19 cellular contexts compared by ENCODE assay signal in the genomic region with DNA sequence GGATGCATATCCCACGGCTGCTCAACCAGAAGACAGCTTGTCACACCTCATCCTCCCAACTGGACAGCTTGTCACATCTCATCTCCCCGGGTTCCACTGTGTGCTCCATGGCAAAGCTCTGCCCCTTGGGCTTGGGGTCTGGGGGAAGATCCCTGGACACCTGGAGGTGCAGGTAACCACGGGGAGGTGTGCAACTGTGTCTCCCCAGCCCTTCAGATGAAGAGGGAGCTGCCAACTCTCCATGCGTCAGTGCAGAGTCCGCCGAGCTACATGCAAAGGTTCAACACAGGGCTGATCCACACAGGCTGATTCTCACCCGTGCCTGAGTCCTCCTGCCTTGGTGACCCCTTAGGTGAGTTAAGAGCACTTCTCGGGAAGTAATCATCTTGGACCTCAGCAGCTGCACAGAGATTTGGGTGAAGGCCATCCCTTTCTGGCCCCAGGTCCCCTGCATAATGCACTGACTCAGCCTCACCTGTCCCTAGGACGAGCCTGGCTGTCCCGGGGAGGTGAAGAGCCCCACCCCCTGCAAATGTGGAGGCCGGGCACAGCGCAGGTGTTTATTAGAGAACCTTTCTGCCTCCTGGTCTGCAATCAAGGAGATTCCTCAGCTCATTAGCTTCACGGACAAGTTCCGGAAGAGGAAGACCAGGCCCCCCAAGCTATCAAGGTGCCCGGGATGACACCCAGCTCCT.
DNase-seq lines count a peak whose midpoint lies in the region; ATAC-seq and TF ChIP-seq lines count a peak whose summit lies in the region.
"Had no signal": no experiment of that assay in that cellular context is flagged by ENCODE, and none has a peak within 500 bp of the region (broad histone marks: within the 10 kb centered on the region; RNA-seq: fewer than 3 reads in every experiment).

No MANE protein-coding gene starts in this region.

- no peak overlapping the region for H3K27ac ChIP-seq in foreskin keratinocyte
- H3K27ac ChIP-seq: SJCRH30 had no signal

- no peaks in the 10 kb centered on the region for H3K4me1 ChIP-seq in foreskin keratinocyte

- H3K27ac Mint-ChIP-seq in nephron = peak overlapping the region in 2 of 3 experiments; percentile 37 to 87
- H3K27ac Mint-ChIP-seq in activated CD4-positive, alpha-beta T cell treated with anti-CD3 and anti-CD28 coated beads, Interleukin-2, amount 10 ng/mL, durations not matched to agents 24 days and 14 days = no peak overlapping the region
- H3K27ac Mint-ChIP-seq: GM23338 had no signal

- peaks cover 9% of the 10 kb centered on the region for H3K27me3 Mint-ChIP-seq in nephron (ENCODE audit: low read depth)
- no peaks in the 10 kb centered on the region for H3K27me3 Mint-ChIP-seq in activated CD4-positive, alpha-beta T cell treated with anti-CD3 and anti-CD28 coated beads, Interleukin-2, amount 10 ng/mL, durations not matched to agents 24 days and 14 days

- H3K36me3 Mint-ChIP-seq in nephron (ENCODE audit: low read depth) = peaks cover 8% of the 10 kb centered on the region
- H3K36me3 Mint-ChIP-seq in activated CD4-positive, alpha-beta T cell treated with anti-CD3 and anti-CD28 coated beads, Interleukin-2, amount 10 ng/mL, durations not matched to agents 24 days and 14 days (ENCODE audit: low read depth) = no peaks in the 10 kb centered on the region

- intact Hi-C loops in Right ventricle myocardium superior (cut with DNase I) = no loop called here
- intact Hi-C loops in left ventricle myocardium superior (cut with micrococcal nuclease) = no loop called here
- intact Hi-C loops in activated CD4-positive, alpha-beta T cell treated with anti-CD3 and anti-CD28 coated beads, Interleukin-2, amount 10 ng/mL, durations not matched to agents 24 days and 14 days (cut with micrococcal nuclease) = no loop called here

- peaks cover 24% of the 10 kb centered on the region for H3K4me1 Mint-ChIP-seq in nephron
- H3K4me1 Mint-ChIP-seq in activated CD4-positive, alpha-beta T cell treated with anti-CD3 and anti-CD28 coated beads, Interleukin-2, amount 10 ng/mL, durations not matched to agents 24 days and 14 days = no peaks in the 10 kb centered on the region

- peak overlapping the region in 2 of 3 experiments; percentile 60 to 63 for H3K4me3 Mint-ChIP-seq in nephron
- H3K4me3 Mint-ChIP-seq in activated CD4-positive, alpha-beta T cell treated with anti-CD3 and anti-CD28 coated beads, Interleukin-2, amount 10 ng/mL, durations not matched to agents 24 days and 14 days = no peak overlapping the region
- H3K4me3 Mint-ChIP-seq: GM23338 had no signal

- TF ChIP-seq CTCF in foreskin keratinocyte (conservative IDR thresholded peaks at IDR 0.05) (no peak), nephron (IDR thresholded peaks at IDR 0.05; ENCODE audit: unreplicated experiment in 3 of 3) (no peak)

- H3K9me3 Mint-ChIP-seq in nephron = peaks cover 3% of the 10 kb centered on the region
- no peaks in the 10 kb centered on the region for H3K9me3 Mint-ChIP-seq in activated CD4-positive, alpha-beta T cell treated with anti-CD3 and anti-CD28 coated beads, Interleukin-2, amount 10 ng/mL, durations not matched to agents 24 days and 14 days
- H3K9me3 Mint-ChIP-seq: GM23338 had no signal

- peaks cover 16% of the 10 kb centered on the region for H3K27me3 ChIP-seq in foreskin keratinocyte
- H3K27me3 ChIP-seq: SJCRH30 had no signal

- DNase-seq in Right ventricle myocardium superior (peak; percentile 23), left ventricle myocardium superior (no peak), foreskin keratinocyte (no peak), NCI-H1048 (lab: John Stamatoyannopoulos, UW) (no peak)
- DNase-seq in activated CD4-positive, alpha-beta T cell treated with anti-CD3 and anti-CD28 coated beads, Interleukin-2, amount 10 ng/mL, durations not matched to agents 24 days and 14 days = no peak
- DNase-seq: C1 segment of cervical spinal cord, DND-41, GDM1, MV-4-11, NCI-H1417 treated with DMSO at 0.1 percent for 48 hours, NCI-H2029, NCI-H2171, NCI-H446, NCI-H82, SJCRH30 had no signal

- ATAC-seq in Right ventricle myocardium superior (ENCODE audit: poor library complexity) = no peak
- no peak for ATAC-seq in left ventricle myocardium superior
- ATAC-seq in foreskin keratinocyte = peak; percentile 11
- ATAC-seq in HG02763 (IDR thresholded peaks at IDR 0.05; ENCODE audit: unreplicated experiment) = no peak
- ATAC-seq: GM12878, GM23338 had no signal
